Comparison of ENCODE assay signal across 1 cellular context in the genomic region with DNA sequence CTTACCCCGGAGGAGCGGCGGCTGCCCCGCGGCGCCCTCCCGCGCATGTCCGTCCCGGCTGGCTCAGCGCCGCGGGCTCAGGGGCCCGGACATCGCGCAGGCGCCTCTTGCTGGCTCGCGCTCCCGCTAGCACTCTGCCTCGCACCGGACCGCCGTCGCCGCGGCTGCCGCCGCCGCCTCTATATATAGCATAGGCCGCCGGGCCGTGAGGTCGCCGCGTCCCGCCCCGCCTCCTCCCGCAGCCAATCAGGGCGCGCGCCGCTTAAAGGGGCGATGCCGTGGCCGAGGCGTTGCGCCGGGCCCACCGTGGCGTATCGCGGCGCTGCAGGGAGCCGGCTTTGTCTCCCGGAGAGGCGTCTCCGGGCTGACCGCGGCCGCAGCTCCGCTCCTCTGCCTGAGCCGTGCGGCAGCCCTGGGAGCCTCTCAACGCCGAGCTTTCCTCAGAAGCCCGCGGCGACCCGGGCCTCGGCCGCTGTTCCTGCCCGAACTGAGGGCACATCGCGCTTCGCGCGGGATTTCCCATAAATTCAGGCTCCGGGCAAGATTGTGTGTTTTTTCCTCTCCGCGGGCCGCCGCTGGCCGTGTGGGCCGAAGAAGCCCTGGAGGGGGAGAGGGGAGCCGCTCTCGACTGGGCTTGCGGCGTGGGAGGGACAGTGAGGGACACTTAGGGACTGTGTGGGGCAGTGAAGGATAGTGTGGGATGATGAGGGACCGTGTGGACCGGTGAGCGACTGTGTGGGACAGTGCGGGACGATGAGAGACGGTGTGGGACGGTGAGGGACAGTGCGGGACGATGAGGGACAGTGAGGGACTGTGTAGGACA.
A peak's percentile ranks its signal among the peaks of the same experiment; 100 is the strongest.
TF ChIP-seq lines count a peak whose summit lies in the region.

ERRFI1 (minus strand) TSS at position 157 of the 823 bp plus-strand sequence. CDS start 10,690 bp downstream, outside the sequence.

TF ChIP-seq in GM12878, 131 proteins besides CTCF, POLR2A, EP300 and RAD21 (continued from another document):
- TF ChIP-seq ZBTB33 (IDR thresholded peaks at IDR 0.05) (0 out of 2 replicates have a peak, but pooled peaks have one; percentile 55), RELB (IDR thresholded peaks at IDR 0.05; ENCODE audit: low read depth) (no peak), NRF1 (conservative IDR thresholded peaks at IDR 0.05; ENCODE audit: low read depth, low read length) (no peak), MEF2A (IDR thresholded peaks at IDR 0.05; ENCODE audit: insufficient read depth, low read depth, low read length) (peak; percentile 53; the same call in 1 of the 2 replicates), SP1 (IDR thresholded peaks at IDR 0.05; ENCODE audit: low read depth, low read length) (peak; percentile 77), POLR2AphosphoS5 (IDR thresholded peaks at IDR 0.05; ENCODE audit: low read length) (peak; percentile 70), KAT2A (conservative IDR thresholded peaks at IDR 0.05; ENCODE audit: control insufficient read depth, low read depth, low read length) (0 out of 2 replicates have a peak, but pooled peaks have one; percentile 19), IRF4 (IDR thresholded peaks at IDR 0.05; ENCODE audit: low read depth, low read length) (no peak), BHLHE40 (IDR thresholded peaks at IDR 0.05; ENCODE audit: borderline replicate concordance in 1 of 2, low read depth in 2 of 2, low read length in 1 of 2) (peak in 1 of 2 experiments; percentile 51; a peak in 1 of 4 replicates), CHD4 (IDR thresholded peaks at IDR 0.05) (no peak), TAF1 (IDR thresholded peaks at IDR 0.05; ENCODE audit: borderline replicate concordance, low read depth, low read length) (peak; percentile 47; the same call in 1 of the 2 replicates), NKRF (conservative IDR thresholded peaks at IDR 0.05) (peak; percentile 72), NR2F1 (conservative IDR thresholded peaks at IDR 0.05) (peak; percentile 69), TCF12 (IDR thresholded peaks at IDR 0.05; ENCODE audit: low read depth, low read length) (peak; percentile 30; the same call in 1 of the 2 replicates), IKZF1 (conservative IDR thresholded peaks at IDR 0.05) (peak; percentile 52), DPF2 (IDR thresholded peaks at IDR 0.05) (peak; percentile 40; the same call in 1 of the 2 replicates), LARP7 (IDR thresholded peaks at IDR 0.05) (peak; percentile 18; the same call in 1 of the 2 replicates)
- TF ChIP-seq, protein P1, sequence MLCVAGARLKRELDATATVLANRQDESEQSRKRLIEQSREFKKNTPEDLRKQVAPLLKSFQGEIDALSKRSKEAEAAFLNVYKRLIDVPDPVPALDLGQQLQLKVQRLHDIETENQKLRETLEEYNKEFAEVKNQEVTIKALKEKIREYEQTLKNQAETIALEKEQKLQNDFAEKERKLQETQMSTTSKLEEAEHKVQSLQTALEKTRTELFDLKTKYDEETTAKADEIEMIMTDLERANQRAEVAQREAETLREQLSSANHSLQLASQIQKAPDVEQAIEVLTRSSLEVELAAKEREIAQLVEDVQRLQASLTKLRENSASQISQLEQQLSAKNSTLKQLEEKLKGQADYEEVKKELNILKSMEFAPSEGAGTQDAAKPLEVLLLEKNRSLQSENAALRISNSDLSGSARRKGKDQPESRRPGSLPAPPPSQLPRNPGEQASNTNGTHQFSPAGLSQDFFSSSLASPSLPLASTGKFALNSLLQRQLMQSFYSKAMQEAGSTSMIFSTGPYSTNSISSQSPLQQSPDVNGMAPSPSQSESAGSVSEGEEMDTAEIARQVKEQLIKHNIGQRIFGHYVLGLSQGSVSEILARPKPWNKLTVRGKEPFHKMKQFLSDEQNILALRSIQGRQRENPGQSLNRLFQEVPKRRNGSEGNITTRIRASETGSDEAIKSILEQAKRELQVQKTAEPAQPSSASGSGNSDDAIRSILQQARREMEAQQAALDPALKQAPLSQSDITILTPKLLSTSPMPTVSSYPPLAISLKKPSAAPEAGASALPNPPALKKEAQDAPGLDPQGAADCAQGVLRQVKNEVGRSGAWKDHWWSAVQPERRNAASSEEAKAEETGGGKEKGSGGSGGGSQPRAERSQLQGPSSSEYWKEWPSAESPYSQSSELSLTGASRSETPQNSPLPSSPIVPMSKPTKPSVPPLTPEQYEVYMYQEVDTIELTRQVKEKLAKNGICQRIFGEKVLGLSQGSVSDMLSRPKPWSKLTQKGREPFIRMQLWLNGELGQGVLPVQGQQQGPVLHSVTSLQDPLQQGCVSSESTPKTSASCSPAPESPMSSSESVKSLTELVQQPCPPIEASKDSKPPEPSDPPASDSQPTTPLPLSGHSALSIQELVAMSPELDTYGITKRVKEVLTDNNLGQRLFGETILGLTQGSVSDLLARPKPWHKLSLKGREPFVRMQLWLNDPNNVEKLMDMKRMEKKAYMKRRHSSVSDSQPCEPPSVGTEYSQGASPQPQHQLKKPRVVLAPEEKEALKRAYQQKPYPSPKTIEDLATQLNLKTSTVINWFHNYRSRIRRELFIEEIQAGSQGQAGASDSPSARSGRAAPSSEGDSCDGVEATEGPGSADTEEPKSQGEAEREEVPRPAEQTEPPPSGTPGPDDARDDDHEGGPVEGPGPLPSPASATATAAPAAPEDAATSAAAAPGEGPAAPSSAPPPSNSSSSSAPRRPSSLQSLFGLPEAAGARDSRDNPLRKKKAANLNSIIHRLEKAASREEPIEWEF (IDR thresholded peaks at IDR 0.05; ENCODE audit: insufficient replicate concordance, low read depth, low read length) = no peak
- TF ChIP-seq, protein P2, sequence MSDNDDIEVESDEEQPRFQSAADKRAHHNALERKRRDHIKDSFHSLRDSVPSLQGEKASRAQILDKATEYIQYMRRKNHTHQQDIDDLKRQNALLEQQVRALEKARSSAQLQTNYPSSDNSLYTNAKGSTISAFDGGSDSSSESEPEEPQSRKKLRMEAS (IDR thresholded peaks at IDR 0.05; ENCODE audit: low read depth, low read length) = peak; percentile 84
- TF ChIP-seq, protein P3, sequence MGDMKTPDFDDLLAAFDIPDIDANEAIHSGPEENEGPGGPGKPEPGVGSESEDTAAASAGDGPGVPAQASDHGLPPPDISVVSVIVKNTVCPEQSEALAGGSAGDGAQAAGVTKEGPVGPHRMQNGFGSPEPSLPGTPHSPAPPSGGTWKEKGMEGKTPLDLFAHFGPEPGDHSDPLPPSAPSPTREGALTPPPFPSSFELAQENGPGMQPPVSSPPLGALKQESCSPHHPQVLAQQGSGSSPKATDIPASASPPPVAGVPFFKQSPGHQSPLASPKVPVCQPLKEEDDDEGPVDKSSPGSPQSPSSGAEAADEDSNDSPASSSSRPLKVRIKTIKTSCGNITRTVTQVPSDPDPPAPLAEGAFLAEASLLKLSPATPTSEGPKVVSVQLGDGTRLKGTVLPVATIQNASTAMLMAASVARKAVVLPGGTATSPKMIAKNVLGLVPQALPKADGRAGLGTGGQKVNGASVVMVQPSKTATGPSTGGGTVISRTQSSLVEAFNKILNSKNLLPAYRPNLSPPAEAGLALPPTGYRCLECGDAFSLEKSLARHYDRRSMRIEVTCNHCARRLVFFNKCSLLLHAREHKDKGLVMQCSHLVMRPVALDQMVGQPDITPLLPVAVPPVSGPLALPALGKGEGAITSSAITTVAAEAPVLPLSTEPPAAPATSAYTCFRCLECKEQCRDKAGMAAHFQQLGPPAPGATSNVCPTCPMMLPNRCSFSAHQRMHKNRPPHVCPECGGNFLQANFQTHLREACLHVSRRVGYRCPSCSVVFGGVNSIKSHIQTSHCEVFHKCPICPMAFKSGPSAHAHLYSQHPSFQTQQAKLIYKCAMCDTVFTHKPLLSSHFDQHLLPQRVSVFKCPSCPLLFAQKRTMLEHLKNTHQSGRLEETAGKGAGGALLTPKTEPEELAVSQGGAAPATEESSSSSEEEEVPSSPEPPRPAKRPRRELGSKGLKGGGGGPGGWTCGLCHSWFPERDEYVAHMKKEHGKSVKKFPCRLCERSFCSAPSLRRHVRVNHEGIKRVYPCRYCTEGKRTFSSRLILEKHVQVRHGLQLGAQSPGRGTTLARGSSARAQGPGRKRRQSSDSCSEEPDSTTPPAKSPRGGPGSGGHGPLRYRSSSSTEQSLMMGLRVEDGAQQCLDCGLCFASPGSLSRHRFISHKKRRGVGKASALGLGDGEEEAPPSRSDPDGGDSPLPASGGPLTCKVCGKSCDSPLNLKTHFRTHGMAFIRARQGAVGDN (IDR thresholded peaks at IDR 0.05) = peak; percentile 61; the same call in 1 of the 2 replicates
TF ChIP-seq in GM12878: peak in this region for 16.
